In the genomic region with DNA sequence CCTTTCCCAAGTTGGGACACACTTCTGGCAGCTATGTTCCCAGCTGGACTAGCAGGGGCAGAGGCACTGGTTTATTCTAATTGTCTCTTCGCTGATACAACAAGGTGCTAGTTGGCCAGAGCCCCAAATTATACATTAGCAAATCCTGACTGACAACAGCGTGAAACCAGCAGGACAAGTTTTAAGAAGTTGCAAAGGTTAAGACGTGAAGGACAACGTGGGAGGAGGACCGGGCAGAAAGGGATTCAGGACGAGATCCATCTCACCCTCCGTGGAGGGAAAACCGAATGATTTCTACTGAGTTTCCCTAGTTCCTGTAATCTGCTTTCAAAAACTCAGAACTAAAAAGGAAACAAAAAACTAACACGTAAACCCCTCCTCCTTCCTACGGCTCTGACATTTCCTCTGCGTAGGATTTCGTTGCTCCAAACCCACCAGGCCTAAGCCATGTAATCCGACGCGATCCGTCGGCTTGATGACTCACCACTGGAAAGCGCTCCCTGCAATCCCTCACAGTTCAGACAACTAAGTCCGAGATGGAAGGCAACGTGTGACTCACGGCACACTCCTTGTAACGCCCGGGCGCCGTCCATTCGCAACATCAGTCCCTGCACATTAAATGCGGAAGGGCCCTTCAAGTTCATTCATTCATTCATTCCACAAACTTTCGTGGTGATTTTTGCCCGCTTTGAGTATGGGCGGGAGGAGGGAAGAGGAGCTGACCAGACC, we compare ENCODE assay signal across 8 cellular contexts. TPM values are rescaled to one million over a fixed set of nuclear protein-coding genes. Genes with fewer than 3 reads are reported as not detected.
DNase-seq lines count a peak whose midpoint lies in the region; ATAC-seq and TF ChIP-seq lines count a peak whose summit lies in the region.

No MANE protein-coding gene starts in this region.

- no peak for TF ChIP-seq POLR2A in breast epithelium (IDR thresholded peaks at IDR 0.05)

- peak overlapping the region; percentile 78 for H3K4me3 ChIP-seq in WERI-Rb-1 (ENCODE audit: low read depth, low read length)
- peak overlapping the region; percentile 62 to 81 (median 71) for H3K4me3 ChIP-seq in breast epithelium
- peak overlapping the region; percentile 68 for H3K4me3 ChIP-seq in iPS-20b (ENCODE audit: low read length)
- peak overlapping the region; percentile 71 to 86 (median 78) for H3K4me3 ChIP-seq in skeletal muscle tissue (ENCODE audit: low read length in 3 of 3)

- H3K4me1 ChIP-seq in breast epithelium (no peaks in the 10 kb centered on the region), iPS-20b (ENCODE audit: insufficient read depth, low read length) (no peaks in the 10 kb centered on the region; the same call in 1 of the 2 replicates), skeletal muscle tissue (ENCODE audit: control insufficient read depth in 3 of 3, insufficient read depth in 3 of 3, low read length in 3 of 3) (peaks cover 0 to 11% (median 11%) of the 10 kb centered on the region in 3 donors)

- peak overlapping the region; percentile 89; the same call in 1 of the 2 replicates for H3K9ac ChIP-seq in iPS-20b (ENCODE audit: low read depth, low read length)
- peak overlapping the region; percentile 77 to 91 (median 79) for H3K9ac ChIP-seq in skeletal muscle tissue (ENCODE audit: low read depth in 1 of 3, low read length in 3 of 3)

- DNase-seq in NCI-H2171 treated with DMSO at 0.1 percent for 48 hours (lab: John Stamatoyannopoulos, UW): peak; percentile 72
- peak; percentile 90 for DNase-seq in WERI-Rb-1
- peak; percentile 81 to 82 for DNase-seq in breast epithelium (ENCODE audit: low spot score in 2 of 2)
- DNase-seq in NK-92 (lab: John Stamatoyannopoulos, UW; ENCODE audit: unreplicated experiment): no peak

- intact Hi-C loops in breast epithelium (cut with DNase I; ENCODE audit: low total_unique reads): no loop called here

- H3K9me3 ChIP-seq in WERI-Rb-1 (ENCODE audit: severe bottlenecking) (no peaks in the 10 kb centered on the region), breast epithelium (no peaks in the 10 kb centered on the region), iPS-20b (ENCODE audit: insufficient read depth, low read depth, low read length) (no peaks in the 10 kb centered on the region), skeletal muscle tissue (ENCODE audit: control insufficient read depth in 3 of 3, low read length in 3 of 3) (no peaks in the 10 kb centered on the region)

- H3K27ac ChIP-seq in WERI-Rb-1: peak overlapping the region; percentile 94
- peak overlapping the region; percentile 93 to 96 for H3K27ac ChIP-seq in breast epithelium
- H3K27ac ChIP-seq in iPS-20b (ENCODE audit: low read length): peak overlapping the region; percentile 42
- H3K27ac ChIP-seq in skeletal muscle tissue (ENCODE audit: low read depth, low read length): peak overlapping the region; percentile 92

- TF ChIP-seq CTCF in WERI-Rb-1 (IDR thresholded peaks at IDR 0.05; ENCODE audit: low read depth, low read length) (no peak), breast epithelium (IDR thresholded peaks at IDR 0.05) (no peak)

- H3K36me3 ChIP-seq in WERI-Rb-1: no peaks in the 10 kb centered on the region
- H3K36me3 ChIP-seq in breast epithelium: no peaks in the 10 kb centered on the region
- H3K36me3 ChIP-seq in iPS-20b (ENCODE audit: insufficient read depth, low read depth, low read length): no peaks in the 10 kb centered on the region
- H3K36me3 ChIP-seq in skeletal muscle tissue (ENCODE audit: control insufficient read depth in 3 of 3, insufficient read depth in 3 of 3, low read length in 3 of 3): no peaks in the 10 kb centered on the region

- ATAC-seq in GM18508 (IDR thresholded peaks at IDR 0.05; ENCODE audit: insufficient read depth, unreplicated experiment) (peak; percentile 57), HG03025 (IDR thresholded peaks at IDR 0.05; ENCODE audit: low FRiP score, unreplicated experiment) (peak; percentile 58)

- no peaks in the 10 kb centered on the region for H3K27me3 ChIP-seq in WERI-Rb-1 (ENCODE audit: insufficient read depth, low read depth, severe bottlenecking)
- H3K27me3 ChIP-seq in breast epithelium: no peaks in the 10 kb centered on the region
- peaks cover 9% of the 10 kb centered on the region; the same call in 1 of the 2 replicates for H3K27me3 ChIP-seq in iPS-20b (ENCODE audit: insufficient read depth, low read length)
- H3K27me3 ChIP-seq in skeletal muscle tissue (ENCODE audit: control insufficient read depth in 3 of 3, insufficient read depth in 3 of 3, low read length in 3 of 3): no peaks in the 10 kb centered on the region

RNA-seq across cellular contexts. Expression of gene POGLUT3, which starts 0.7 kb away (rescaled TPM):
- total RNA-seq in breast epithelium (10 to 100 TPM; 11.4 to 26.1 (median 20.3) TPM), skeletal muscle tissue (20.4 TPM)

RNA-seq across cellular contexts. Expression of gene C11orf65, which starts 30.2 kb away (rescaled TPM):
- total RNA-seq in breast epithelium (1 to 10 TPM in 1 of 3 donors, under 1 TPM in 2; 0.32 to 1.9 (median 0.66) TPM), skeletal muscle tissue (1.0 TPM)

Comparison
In these comparisons a context has a peak if more than half of its experiments do, and no peak if none do; other contexts are left out.
1. H3K27ac ChIP-seq: peak in every context shown above with its lines; median percentile 94 in breast epithelium; 94 in WERI-Rb-1; 92 in skeletal muscle tissue; 42 in iPS-20b.